Comparison of ENCODE assay signal across 30 cellular contexts in genomic region chr16:4202615-4203014, GRCh38. TPM values are rescaled to one million over a fixed set of nuclear protein-coding genes. Genes with fewer than 3 reads are reported as not detected.
"Had no signal": no experiment of that assay in that cellular context is flagged by ENCODE, and none has a peak within 500 bp of the region (broad histone marks: within the 10 kb centered on the region; RNA-seq: fewer than 3 reads in every experiment).

No MANE protein-coding gene starts in this region.

- H3K4me3 ChIP-seq: ascending aorta, cardiac muscle cell had no signal

- H3K27me3 ChIP-seq: ascending aorta, cardiac muscle cell had no signal

- DNase-seq: activated B cell treated with CpG ODN at 0.5 μM for 24 hours; activated CD4-positive, alpha-beta memory T cell treated with anti-CD3 and anti-CD28 coated beads for 36 hours; activated CD4-positive, alpha-beta T cell treated with anti-CD3 and anti-CD28 coated beads for 4 hours; activated CD4-positive, alpha-beta T cell treated with anti-CD3 and anti-CD28 coated beads, Interleukin-2, amount 10 ng/mL, durations not matched to agents 24 days and 14 days; activated CD4-positive, alpha-beta T cell treated with anti-CD3 and anti-CD28 coated beads, Interleukin-2, amount 50 U/mL, for 1 hour; activated CD4-positive, alpha-beta T cell treated with anti-CD3 and anti-CD28 coated beads, Interleukin-2, amount 50 U/mL, for 4 hours; activated CD4-positive, CD25-positive, alpha-beta regulatory T cell treated with anti-CD3 and anti-CD28 coated beads, Interleukin-2, amount 50 U/mL, for 72 hours; activated CD8-positive, alpha-beta memory T cell treated with anti-CD3 and anti-CD28 coated beads, Interleukin-2, amount 50 U/mL, for 4 hours; activated CD8-positive, alpha-beta T cell treated with anti-CD3 and anti-CD28 coated beads for 36 hours; activated effector memory CD4-positive, alpha-beta T cell treated with Interleukin-2 at 50 U/mL for 16 hours; activated gamma-delta T cell; activated naive CD4-positive, alpha-beta T cell treated with anti-CD3 and anti-CD28 coated beads, Interleukin-2, amount 10 ng/mL, durations not matched to agents 7 days and 5 days; activated naive CD4-positive, alpha-beta T cell treated with Interleukin-2 at 50 U/mL for 16 hours; activated naive CD8-positive, alpha-beta T cell treated with anti-CD3 and anti-CD28 coated beads, Interleukin-2, amount 10 ng/mL, durations not matched to agents 7 days and 5 days; activated naive CD8-positive, alpha-beta T cell treated with anti-CD3 and anti-CD28 coated beads, Interleukin-2, amount 50 U/mL, for 24 hours; activated T-cell treated with anti-CD3 and anti-CD28 coated beads for 4 hours; activated T-cell treated with anti-CD3 and anti-CD28 coated beads, Interleukin-2, amount 50 U/mL, for 1 hour; activated T-cell treated with anti-CD3 and anti-CD28 coated beads, Interleukin-2, amount 50 U/mL, for 48 hours; amygdala; anterior cingulate cortex; cerebellar nuclear complex; T-helper 1 cell; T-helper 2 cell; T-helper 9 cell had no signal

- H3K9me3 ChIP-seq: ascending aorta had no signal

- ATAC-seq: activated CD8-positive, alpha-beta T cell treated with anti-CD3 and anti-CD28 coated beads for 36 hours; activated naive CD8-positive, alpha-beta T cell treated with anti-CD3 and anti-CD28 coated beads, Interleukin-2, amount 50 U/mL, for 24 hours had no signal

- H3K27ac ChIP-seq: ascending aorta, cardiac muscle cell, VCaP had no signal

- H3K36me3 ChIP-seq: ascending aorta had no signal

RNA-seq across cellular contexts. Expression of gene SRL, which starts 39.3 kb away (rescaled TPM):
- total RNA-seq: activated B cell treated with CpG ODN at 0.5 μM for 24 hours; activated CD4-positive, alpha-beta memory T cell treated with anti-CD3 and anti-CD28 coated beads for 36 hours; activated CD4-positive, alpha-beta T cell treated with anti-CD3 and anti-CD28 coated beads, Interleukin-2, amount 10 ng/mL, durations not matched to agents 24 days and 14 days; activated CD8-positive, alpha-beta memory T cell treated with anti-CD3 and anti-CD28 coated beads for 36 hours; activated CD8-positive, alpha-beta T cell treated with anti-CD3 and anti-CD28 coated beads for 36 hours; activated naive CD8-positive, alpha-beta T cell treated with anti-CD3 and anti-CD28 coated beads, Interleukin-2, amount 10 ng/mL, durations not matched to agents 7 days and 5 days; activated T-helper 2 cell treated with anti-CD3 and anti-CD28 coated beads, Interferon-gamma antibody, Interleukin-2, Interleukin-4, amounts not matched to agents 10 μg/mL and 5 μg/mL and 100 μg/mL, durations not matched to agents 14 hours and 24 hours and 36 hours; bronchial epithelial cell had no signal
